In the genomic region with DNA sequence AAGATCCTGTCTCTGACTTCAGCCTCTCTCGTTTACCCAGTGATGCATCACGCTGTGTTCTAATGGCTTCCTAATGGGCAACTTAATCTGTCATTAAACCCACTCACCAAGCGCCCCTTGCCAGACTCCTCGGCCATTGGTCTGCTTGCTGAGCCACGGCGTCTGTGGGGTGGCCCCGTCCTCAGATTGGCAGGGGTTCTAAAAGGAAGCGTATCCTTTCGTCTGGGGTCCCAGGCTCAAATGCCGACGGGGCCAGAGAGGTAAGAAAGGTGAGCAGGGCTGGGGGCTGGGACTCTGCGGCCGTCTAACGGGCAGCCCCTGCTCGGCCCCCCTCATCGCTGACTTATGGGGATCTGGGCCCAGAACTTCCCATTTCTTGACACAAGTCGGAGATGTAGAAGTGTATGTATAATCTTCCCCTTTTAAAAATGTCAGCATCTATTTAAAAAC, we compare ENCODE assay signal across 8 cellular contexts.
A peak's percentile ranks its signal among the peaks of the same experiment; 100 is the strongest.
DNase-seq lines count a peak whose midpoint lies in the region; ATAC-seq, FAIRE-seq and TF ChIP-seq lines count a peak whose summit lies in the region.

No MANE protein-coding gene starts in this region.

- H3K9me3 ChIP-seq in ES-I3 (ENCODE audit: control insufficient read depth, insufficient read depth, low read length) (no peaks in the 10 kb centered on the region), ectodermal cell (ENCODE audit: control insufficient read depth, low read length) (no peaks in the 10 kb centered on the region), neutrophil (no peaks in the 10 kb centered on the region), small intestine (ENCODE audit: control insufficient read depth, low read depth) (no peaks in the 10 kb centered on the region)

- H3K36me3 ChIP-seq in ES-I3 (ENCODE audit: insufficient read depth, low read length) (no peaks in the 10 kb centered on the region), ectodermal cell (ENCODE audit: control insufficient read depth, insufficient read depth, low read length) (no peaks in the 10 kb centered on the region), neutrophil (no peaks in the 10 kb centered on the region), small intestine (ENCODE audit: control insufficient read depth in 2 of 2, insufficient read depth in 2 of 2, low read length in 2 of 2) (no peaks in the 10 kb centered on the region)

- peaks cover 10% of the 10 kb centered on the region for H3K27me3 ChIP-seq in ectodermal cell (ENCODE audit: control insufficient read depth, insufficient read depth, low read length, poor library complexity, severe bottlenecking)
- H3K27me3 ChIP-seq in neutrophil, result no peaks in the 10 kb centered on the region
- no peaks in the 10 kb centered on the region for H3K27me3 ChIP-seq in small intestine (ENCODE audit: control insufficient read depth in 2 of 2, insufficient read depth in 2 of 2, low read length in 2 of 2)

- no peak for ATAC-seq in GM21515 (IDR thresholded peaks at IDR 0.05; ENCODE audit: unreplicated experiment)

- H3K9ac ChIP-seq in ES-I3 (ENCODE audit: low read depth, low read length), result peak overlapping the region; percentile 66; the same call in 1 of the 2 replicates

- peak overlapping the region; percentile 37 for H3K4me3 ChIP-seq in ectodermal cell (ENCODE audit: insufficient read depth, low read depth, low read length)
- H3K4me3 ChIP-seq in neutrophil (ENCODE audit: low read depth in 1 of 2, low read length in 1 of 2), result peak overlapping the region; percentile 59
- no peak overlapping the region for H3K4me3 ChIP-seq in small intestine (ENCODE audit: low read depth in 1 of 2, low read length in 2 of 2)

- no peaks in the 10 kb centered on the region for H3K4me1 ChIP-seq in ES-I3 (ENCODE audit: insufficient read depth, low read length)
- peaks cover 4% of the 10 kb centered on the region for H3K4me1 ChIP-seq in ectodermal cell (ENCODE audit: control insufficient read depth, insufficient read depth, low read length)
- H3K4me1 ChIP-seq in neutrophil (ENCODE audit: control insufficient read depth in 1 of 2, insufficient read depth in 1 of 2, low read depth in 1 of 2, low read length in 1 of 2), result peaks cover 48 to 53% of the 10 kb centered on the region in 2 experiments
- H3K4me1 ChIP-seq in small intestine (ENCODE audit: control insufficient read depth in 2 of 2, insufficient read depth in 1 of 2, low read depth in 1 of 2, low read length in 1 of 2), result no peaks in the 10 kb centered on the region

- FAIRE-seq in small intestine (lab: Jason Lieb, UNC), result no peak

- TF ChIP-seq CTCF in neutrophil (IDR thresholded peaks at IDR 0.05), result no peak

- peak; percentile 22 for DNase-seq in NCI-H146 (lab: John Stamatoyannopoulos, UW)
- DNase-seq in mesenteric fat pad (ENCODE audit: low spot score), result no peak
- no peak for DNase-seq in AG08395 (ENCODE audit: low spot score)
- no peak for DNase-seq in small intestine

- no peak overlapping the region for H3K27ac ChIP-seq in ectodermal cell (ENCODE audit: insufficient read depth, low read depth, low read length, poor library complexity, severe bottlenecking)
- peak overlapping the region; percentile 96 for H3K27ac ChIP-seq in neutrophil
- peak overlapping the region in 1 of 2 donors; percentile 8 for H3K27ac ChIP-seq in small intestine (ENCODE audit: low read depth in 1 of 2, low read length in 1 of 2)

- 15 to 19% methylated on average over 16 to 17 of the region's 17 CpGs for WGBS in ectodermal cell, 2 experiments
- 24 to 27% (median 27%) methylated on average over 17 of the region's 17 CpGs for WGBS in small intestine, 3 donors

Comparison
In these comparisons a context has a peak if more than half of its experiments do, and no peak if none do; other contexts are left out.
1. H3K4me3 ChIP-seq: peak in ectodermal cell (single experiment) and neutrophil (2 of 2); none in small intestine (0 of 2).